8 cellular contexts compared by ENCODE assay signal in genomic region chr3:44323341-44323955, GRCh38. TPM values are rescaled to one million over a fixed set of nuclear protein-coding genes. Genes with fewer than 3 reads are reported as not detected.
A peak's percentile ranks its signal among the peaks of the same experiment; 100 is the strongest.
DNase-seq lines count a peak whose midpoint lies in the region; ATAC-seq, FAIRE-seq and TF ChIP-seq lines count a peak whose summit lies in the region.

No MANE protein-coding gene starts in this region.

- intact Hi-C loops in dorsolateral prefrontal cortex (cut with DNase I), result no loop called here

- FAIRE-seq in A549 (lab: Jason Lieb, UNC), result no peak

- H3K4me3 ChIP-seq in A549, result no peak overlapping the region
- H3K4me3 ChIP-seq in dorsolateral prefrontal cortex, result peak overlapping the region in 1 of 59 donors; percentile 11
- no peak overlapping the region for H3K4me3 ChIP-seq in mesenchymal stem cell (ENCODE audit: insufficient read depth in 1 of 2, low read depth in 1 of 2, low read length in 2 of 2)

- no peaks in the 10 kb centered on the region for H3K79me1 ChIP-seq in mesenchymal stem cell (replicated peaks; ENCODE audit: low read length, poor library complexity, severe bottlenecking)

- no peak overlapping the region for H2BK5ac ChIP-seq in mesenchymal stem cell (ENCODE audit: low read depth, low read length, poor library complexity, severe bottlenecking)

- POLR2A ChIA-PET in A549 (lab: Yijun Ruan, JAX), result no interaction called here

- H2AFZ ChIP-seq in mesenchymal stem cell (ENCODE audit: low read depth, low read length), result no peak overlapping the region

- H3K4ac ChIP-seq in mesenchymal stem cell (ENCODE audit: low read depth in 1 of 2, low read length in 2 of 2), result no peak overlapping the region

- no peak overlapping the region for H3K4me2 ChIP-seq in A549
- no peak overlapping the region for H3K4me2 ChIP-seq in mesenchymal stem cell (ENCODE audit: low read length, poor library complexity, severe bottlenecking)

- TF ChIP-seq RAD21 in A549 (conservative IDR thresholded peaks at IDR 0.05 in 1 of 2, IDR thresholded peaks at IDR 0.05 in 1 of 2), result peak; percentile 79 to 85

- H3K4me1 ChIP-seq in A549 (no peaks in the 10 kb centered on the region), mesenchymal stem cell (ENCODE audit: control insufficient read depth, insufficient read depth, low read depth, low read length) (no peaks in the 10 kb centered on the region)

- TF ChIP-seq POLR2A in A549 (IDR thresholded peaks at IDR 0.05; ENCODE audit: low read length), result no peak

- H3K23ac ChIP-seq in mesenchymal stem cell (ENCODE audit: low read length in 2 of 2), result no peak overlapping the region

- H3K14ac ChIP-seq in mesenchymal stem cell (ENCODE audit: low read length in 2 of 2), result no peak overlapping the region

- no peak for ATAC-seq in A549
- ATAC-seq in GM18868 (IDR thresholded peaks at IDR 0.05; ENCODE audit: unreplicated experiment), result no peak

- H2BK120ac ChIP-seq in mesenchymal stem cell (ENCODE audit: low read depth, low read length), result no peak overlapping the region

- H3K18ac ChIP-seq in mesenchymal stem cell (ENCODE audit: low read depth in 1 of 2, low read length in 2 of 2), result no peak overlapping the region

- H3K9me3 ChIP-seq in A549 (0 out of 3 replicates have a peak, but pooled peaks cover 2% of the 10 kb centered on the region), mesenchymal stem cell (ENCODE audit: control insufficient read depth, low read length) (no peaks in the 10 kb centered on the region)

- no peak for TF ChIP-seq EP300 in A549 (IDR thresholded peaks at IDR 0.05)

- H3K27me3 ChIP-seq in dorsolateral prefrontal cortex, result no peaks in the 10 kb centered on the region
- peaks cover 0 to 7% of the 10 kb centered on the region in 2 experiments for H3K27me3 ChIP-seq in mesenchymal stem cell (ENCODE audit: control insufficient read depth in 1 of 2, insufficient read depth in 1 of 2, low read length in 2 of 2)

- no peaks in the 10 kb centered on the region for H3K36me3 ChIP-seq in mesenchymal stem cell (ENCODE audit: control insufficient read depth in 1 of 2, insufficient read depth in 2 of 2, low read depth in 1 of 2, low read length in 2 of 2)

- no peak overlapping the region for H2BK15ac ChIP-seq in mesenchymal stem cell (ENCODE audit: low read depth, poor library complexity, severe bottlenecking)

- 3% methylated on average over 4 of the region's 4 CpGs for WGBS in A549 (ENCODE audit: missing lambda C conversion rate)
- WGBS in mesenchymal stem cell, result no CpG with 5 or more reads among the region's 4 CpGs

- DNase-seq in A549 (ENCODE audit: low read depth in 1 of 2, low spot score in 1 of 2) (peak; percentile 2 to 53), NCI-H2227 (lab: John Stamatoyannopoulos, UW; ENCODE audit: unreplicated experiment) (peak; percentile 59), dorsolateral prefrontal cortex (peak in 7 of 10 donors; percentile 45 to 84 (median 62)), mesenchymal stem cell (peak; percentile 71)
- DNase-seq in activated CD4-positive, alpha-beta T cell treated with anti-CD3 and anti-CD28 coated beads for 1 hour, result peak; percentile 17
- peak; percentile 14 for DNase-seq in stimulated activated CD8-positive, alpha-beta memory T cell treated with anti-CD3 and anti-CD28 coated beads, Interleukin-7, amount 100 ng/mL, for 24 hours (ENCODE audit: low read depth)

- CTCF ChIA-PET in A549 (lab: Yijun Ruan, JAX), result interaction anchor here (0.7 to 1.4 kb wide), 3 partner anchors 8 to 45 kb away, joined by 3 to 4 read pairs (median 3); no protein-coding TSS in a partner anchor

- H3K27ac ChIP-seq in A549 (no peak overlapping the region), dorsolateral prefrontal cortex (no peak overlapping the region), mesenchymal stem cell (ENCODE audit: low read length, poor library complexity, severe bottlenecking) (no peak overlapping the region)

- H4K91ac ChIP-seq in mesenchymal stem cell (ENCODE audit: low read length), result no peak overlapping the region

- H3K9ac ChIP-seq in mesenchymal stem cell (ENCODE audit: low read length), result no peak overlapping the region

- H4K8ac ChIP-seq in mesenchymal stem cell (ENCODE audit: low read length), result no peak overlapping the region

- H2AK5ac ChIP-seq in mesenchymal stem cell (ENCODE audit: low read length, severe bottlenecking), result no peak overlapping the region

- TF ChIP-seq CTCF in A549 (IDR thresholded peaks at IDR 0.05), result peak; percentile 71
- TF ChIP-seq CTCF in GM12874 (IDR thresholded peaks at IDR 0.05; ENCODE audit: insufficient read depth, low read depth, low read length), result peak; percentile 63
- peak; percentile 64 to 90 (median 82) for TF ChIP-seq CTCF in dorsolateral prefrontal cortex (IDR thresholded peaks at IDR 0.05 in 54 of 56, conservative IDR thresholded peaks at IDR 0.05 in 2 of 56; ENCODE audit: low read depth in 1 of 56, partially characterized antibody in 56 of 56)

- no peak overlapping the region for H2BK12ac ChIP-seq in mesenchymal stem cell (ENCODE audit: low read length in 2 of 2)

TF ChIP-seq in A549, 52 proteins besides CTCF, POLR2A, EP300 and RAD21:
- TF ChIP-seq KDM5A (IDR thresholded peaks at IDR 0.05), result no peak
- TF ChIP-seq SMC3 (IDR thresholded peaks at IDR 0.05), result peak; percentile 66
- no peak for TF ChIP-seq TP53 (CRISPR knock-in tag; IDR thresholded peaks at IDR 0.05)

RNA-seq across cellular contexts. Expression of gene TCAIM, which starts 15.1 kb away (rescaled TPM):
- polyA plus RNA-seq in A549 (2011; rRNA removed) (19.2 TPM in 2 replicates), A549 (2017; fragmentation: RNase III; extraction: RNeasy Plus Mini Kit Qiagen cat#74134 plus additional on column Dnase treatment) (10.2 to 12.1 TPM (median 10.8 TPM) in 3 replicates)
- 4.4 and 5.1 TPM in 2 replicates for polyA plus RNA-seq in A549 (2012; cell fraction: cytosol; rRNA removed)
- polyA plus RNA-seq in A549 (2012; cell fraction: nucleus; rRNA removed), result 1.2 and 2.1 TPM in 2 replicates
- 6.1 and 7.4 TPM in 2 replicates for polyA minus RNA-seq in A549 (2011; rRNA and poly(A)+ RNA removed)
- total RNA-seq in dorsolateral prefrontal cortex, result 10 to 100 TPM; 24.2 to 49.5 (median 35.3) TPM
- 30.2 TPM for polyA plus RNA-seq in mesenchymal stem cell (2013, experiment 1 of 2)
- 32.9 TPM for polyA plus RNA-seq in mesenchymal stem cell (2013, experiment 2 of 2)

Comparison
In these comparisons a context has a peak if more than half of its experiments do, and no peak if none do; other contexts are left out.
1. DNase-seq: peak in every context shown above with its lines; median percentile 71 in mesenchymal stem cell; 62 in dorsolateral prefrontal cortex; 59 in NCI-H2227; 28 in A549; 17 in activated CD4-positive, alpha-beta T cell treated with anti-CD3 and anti-CD28 coated beads for 1 hour; 14 in stimulated activated CD8-positive, alpha-beta memory T cell treated with anti-CD3 and anti-CD28 coated beads, Interleukin-7, amount 100 ng/mL, for 24 hours.